Comparison of ENCODE assay signal across 27 cellular contexts in the genomic region with DNA sequence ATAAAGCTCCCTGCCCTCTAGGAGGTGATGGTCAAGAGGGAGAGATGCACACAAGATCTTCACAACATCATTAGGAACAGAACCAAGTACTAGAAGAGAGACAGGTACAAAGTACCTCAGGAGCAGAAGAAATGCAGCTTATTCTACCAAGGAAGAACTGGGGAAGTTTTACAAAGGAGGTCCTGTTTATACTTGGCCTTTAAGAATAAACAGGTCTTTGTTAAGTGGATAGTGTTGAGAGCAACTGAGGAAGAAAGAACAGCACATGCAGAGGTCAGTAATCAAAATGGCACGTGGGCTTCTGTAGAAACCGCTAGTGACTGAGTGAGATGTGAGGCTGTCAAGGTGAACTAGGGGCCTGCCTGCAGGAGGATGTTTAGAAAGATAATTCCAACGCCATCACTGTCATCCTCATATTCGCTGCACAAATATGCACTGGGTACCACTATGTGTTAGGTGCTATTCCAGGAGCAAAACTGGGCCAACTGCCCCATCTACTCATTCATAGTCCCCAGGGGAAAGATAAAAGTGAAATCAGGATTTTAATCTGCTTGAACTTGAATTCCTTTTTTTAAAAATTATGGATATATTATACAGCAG.
"Had no signal": no experiment of that assay in that cellular context is flagged by ENCODE, and none has a peak within 500 bp of the region (broad histone marks: within the 10 kb centered on the region; RNA-seq: fewer than 3 reads in every experiment).

No MANE protein-coding gene starts in this region.

- H3K4me1 ChIP-seq: body of pancreas had no signal

- H3K4me3 ChIP-seq: body of pancreas, breast epithelium had no signal

- DNase-seq: activated B cell treated with CpG ODN at 0.5 μM for 24 hours; activated CD4-positive, alpha-beta memory T cell treated with anti-CD3 and anti-CD28 coated beads for 36 hours; activated CD4-positive, alpha-beta T cell treated with anti-CD3 and anti-CD28 coated beads for 4 hours; activated CD4-positive, alpha-beta T cell treated with anti-CD3 and anti-CD28 coated beads, Interleukin-2, amount 10 ng/mL, durations not matched to agents 24 days and 14 days; activated CD4-positive, alpha-beta T cell treated with anti-CD3 and anti-CD28 coated beads, Interleukin-2, amount 50 U/mL, for 1 hour; activated CD4-positive, alpha-beta T cell treated with anti-CD3 and anti-CD28 coated beads, Interleukin-2, amount 50 U/mL, for 4 hours; activated CD4-positive, CD25-positive, alpha-beta regulatory T cell treated with anti-CD3 and anti-CD28 coated beads, Interleukin-2, amount 50 U/mL, for 72 hours; activated CD8-positive, alpha-beta memory T cell treated with anti-CD3 and anti-CD28 coated beads, Interleukin-2, amount 50 U/mL, for 48 hours; activated CD8-positive, alpha-beta T cell treated with anti-CD3 and anti-CD28 coated beads for 36 hours; activated effector memory CD4-positive, alpha-beta T cell treated with Interleukin-2 at 50 U/mL for 16 hours; activated gamma-delta T cell; activated naive CD4-positive, alpha-beta T cell treated with anti-CD3 and anti-CD28 coated beads, Interleukin-2, amount 10 ng/mL, durations not matched to agents 7 days and 5 days; activated naive CD4-positive, alpha-beta T cell treated with Interleukin-2 at 50 U/mL for 16 hours; activated naive CD8-positive, alpha-beta T cell treated with anti-CD3 and anti-CD28 coated beads, Interleukin-2, amount 10 ng/mL, durations not matched to agents 7 days and 5 days; activated naive CD8-positive, alpha-beta T cell treated with anti-CD3 and anti-CD28 coated beads, Interleukin-2, amount 50 U/mL, for 24 hours; activated T-cell treated with anti-CD3 and anti-CD28 coated beads, Interleukin-2, amount 50 U/mL, for 24 hours; activated T-cell treated with anti-CD3 and anti-CD28 coated beads, Interleukin-2, amount 50 U/mL, for 48 hours; amygdala; aorta; body of pancreas; brain microvascular endothelial cell; central memory CD4-positive, alpha-beta T cell; T-helper 1 cell; T-helper 2 cell; T-helper 9 cell had no signal

- H3K27me3 ChIP-seq: body of pancreas, brain microvascular endothelial cell, breast epithelium had no signal

- H3K9me3 ChIP-seq: body of pancreas, breast epithelium had no signal

- H3K27ac ChIP-seq: body of pancreas, brain microvascular endothelial cell, breast epithelium, VCaP had no signal

- H3K36me3 ChIP-seq: brain microvascular endothelial cell, breast epithelium had no signal
